8 cellular contexts compared by ENCODE assay signal in the genomic region with DNA sequence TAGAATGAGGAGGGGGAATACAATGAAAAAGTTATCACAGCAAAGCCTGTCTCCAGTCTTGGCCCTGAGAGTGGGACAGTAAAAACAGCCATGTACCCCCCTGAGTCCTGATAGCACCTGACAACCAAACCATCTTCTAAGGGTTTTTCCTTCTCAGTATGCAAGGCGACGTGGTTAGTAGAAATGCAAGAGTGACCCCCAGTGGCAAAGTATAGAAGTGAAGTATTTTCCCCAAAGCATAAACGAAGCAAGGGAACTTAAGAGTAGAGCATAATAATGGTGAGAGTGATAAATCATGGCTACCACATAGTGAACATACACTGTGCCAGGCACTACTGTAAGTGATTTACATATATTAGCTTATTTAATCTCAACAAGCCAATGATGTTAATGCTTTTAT. TPM values are rescaled to one million over a fixed set of nuclear protein-coding genes. Genes with fewer than 3 reads are reported as not detected.
A peak's percentile ranks its signal among the peaks of the same experiment; 100 is the strongest.
DNase-seq lines count a peak whose midpoint lies in the region; ATAC-seq, FAIRE-seq and TF ChIP-seq lines count a peak whose summit lies in the region.

No MANE protein-coding gene starts in this region.

- DNase-seq in D721Med (ENCODE audit: insufficient read length, low spot score) = peak; percentile 6
- peak; percentile 2 for DNase-seq in HS-5 (ENCODE audit: low read depth)
- DNase-seq in SK-N-SH = peak; percentile 18
- peak; percentile 68 for DNase-seq in hepatocyte (ENCODE audit: low spot score)
- no peak for DNase-seq in aorta
- no peak for DNase-seq in stimulated activated CD4-positive, alpha-beta T cell treated with anti-CD3 and anti-CD28 coated beads, Interleukin-4, amount 100 ng/mL, for 1 hour
- DNase-seq in NK-92 treated with Interleukin-12 subunit alpha and Interleukin-12 subunit beta, amount 100 ng/mL, for 24 hours (lab: John Stamatoyannopoulos, UW) = no peak

- H2AFZ ChIP-seq in SK-N-SH (ENCODE audit: low read depth) = no peak overlapping the region
- H2AFZ ChIP-seq in hepatocyte = no peak overlapping the region

- CTCF ChIA-PET in SK-N-SH (lab: Yijun Ruan, JAX) = interaction anchor here (0.6 kb wide), 1 partner anchor 233 kb away, joined by 3 read pairs; no protein-coding TSS in a partner anchor

- no peaks in the 10 kb centered on the region for H3K36me3 ChIP-seq in SK-N-SH (replicated peaks in 1 of 2; ENCODE audit: control insufficient read depth in 1 of 2, insufficient read depth in 2 of 2, low read length in 1 of 2)
- no peaks in the 10 kb centered on the region for H3K36me3 ChIP-seq in hepatocyte (replicated peaks; ENCODE audit: insufficient read depth, low read depth)
- H3K36me3 ChIP-seq in aorta (ENCODE audit: control insufficient read depth in 1 of 2, insufficient read depth in 2 of 2, low read length in 1 of 2) = no peaks in the 10 kb centered on the region

- H3K4me3 ChIP-seq in SK-N-SH (ENCODE audit: low read depth in 2 of 2, low read length in 1 of 2) (no peak overlapping the region), hepatocyte (no peak overlapping the region), aorta (ENCODE audit: low read length in 2 of 2) (no peak overlapping the region)

- H3K79me2 ChIP-seq in SK-N-SH (ENCODE audit: insufficient read depth) (no peaks in the 10 kb centered on the region), hepatocyte (no peaks in the 10 kb centered on the region)

- peak; percentile 61 for TF ChIP-seq RAD21 in SK-N-SH (IDR thresholded peaks at IDR 0.05; ENCODE audit: low read length)

- ATAC-seq in GM19035 (IDR thresholded peaks at IDR 0.05; ENCODE audit: unreplicated experiment) (peak; percentile 63), aorta (ENCODE audit: low FRiP score) (peak; percentile 36)

- H3K4me1 ChIP-seq in SK-N-SH (ENCODE audit: control insufficient read depth in 1 of 2, insufficient read depth in 2 of 2, low read depth in 1 of 2, low read length in 1 of 2) (no peaks in the 10 kb centered on the region), hepatocyte (ENCODE audit: insufficient read depth) (no peaks in the 10 kb centered on the region), aorta (ENCODE audit: control insufficient read depth in 1 of 2, insufficient read depth in 2 of 2, low read length in 2 of 2) (no peaks in the 10 kb centered on the region)

- no peak overlapping the region for H3K9ac ChIP-seq in SK-N-SH

- H4K20me1 ChIP-seq in SK-N-SH (ENCODE audit: insufficient read depth) (no peaks in the 10 kb centered on the region), hepatocyte (ENCODE audit: insufficient read depth, poor library complexity, severe bottlenecking) (no peaks in the 10 kb centered on the region)

- TF ChIP-seq CTCF in D721Med (IDR thresholded peaks at IDR 0.05; ENCODE audit: insufficient read depth, missing control alignments) = peak; percentile 35
- TF ChIP-seq CTCF in SK-N-SH (IDR thresholded peaks at IDR 0.05) = peak; percentile 71
- TF ChIP-seq CTCF in hepatocyte (IDR thresholded peaks at IDR 0.05; ENCODE audit: poor library complexity) = peak; percentile 71

- intact Hi-C loops in aorta (cut with DNase I) = no loop called here

- H3K27ac ChIP-seq in SK-N-SH (ENCODE audit: low read depth in 2 of 2, low read length in 1 of 2) = no peak overlapping the region
- H3K27ac ChIP-seq in hepatocyte = no peak overlapping the region
- H3K27ac ChIP-seq in aorta (ENCODE audit: low read depth in 1 of 2, low read length in 2 of 2) = no peak overlapping the region

- H3K27me3 ChIP-seq in SK-N-SH (ENCODE audit: insufficient read depth) (no peaks in the 10 kb centered on the region), hepatocyte (no peaks in the 10 kb centered on the region), aorta (ENCODE audit: control insufficient read depth in 1 of 2, insufficient read depth in 2 of 2, low read length in 1 of 2) (no peaks in the 10 kb centered on the region)

- no peaks in the 10 kb centered on the region for H3F3A ChIP-seq in SK-N-SH (replicated peaks; ENCODE audit: insufficient read depth)

- H3K4me2 ChIP-seq in SK-N-SH = no peak overlapping the region
- H3K4me2 ChIP-seq in hepatocyte = no peak overlapping the region

- FAIRE-seq in D721Med (lab: Jason Lieb, UNC) = no peak

- TF ChIP-seq EP300 in SK-N-SH (IDR thresholded peaks at IDR 0.05; ENCODE audit: borderline replicate concordance in 1 of 2, low read depth in 1 of 2, low read length in 1 of 2) = no peak

- WGBS in SK-N-SH (ENCODE audit: low lambda C conversion rate) = 0% methylated on average over 3 of the region's 3 CpGs
- WGBS in hepatocyte (ENCODE audit: low lambda C conversion rate, missing lambda C conversion rate) = 3% methylated on average over 3 of the region's 3 CpGs
- 0 to 2% methylated on average over 3 of the region's 3 CpGs for WGBS in aorta, 2 donors

- H3K9me3 ChIP-seq in SK-N-SH (no peaks in the 10 kb centered on the region), hepatocyte (ENCODE audit: low read depth) (no peaks in the 10 kb centered on the region), aorta (ENCODE audit: control insufficient read depth, low read length) (no peaks in the 10 kb centered on the region)

- POLR2A ChIA-PET in SK-N-SH (lab: Yijun Ruan, JAX) = no interaction called here

- H3K9me2 ChIP-seq in SK-N-SH (no peaks in the 10 kb centered on the region), hepatocyte (replicated peaks; ENCODE audit: insufficient read depth) (no peaks in the 10 kb centered on the region)

TF ChIP-seq in SK-N-SH, 30 proteins besides CTCF, POLR2A, EP300 and RAD21:
- TF ChIP-seq TEAD4 (IDR thresholded peaks at IDR 0.05; ENCODE audit: borderline replicate concordance, insufficient read depth) = no peak
- peak; percentile 19; the same call in 1 of the 2 replicates for TF ChIP-seq SMC3 (IDR thresholded peaks at IDR 0.05; ENCODE audit: low read depth, low read length)
- no peak for TF ChIP-seq IRF3 (IDR thresholded peaks at IDR 0.05; ENCODE audit: low read depth, low read length)
- TF ChIP-seq, protein P1, sequence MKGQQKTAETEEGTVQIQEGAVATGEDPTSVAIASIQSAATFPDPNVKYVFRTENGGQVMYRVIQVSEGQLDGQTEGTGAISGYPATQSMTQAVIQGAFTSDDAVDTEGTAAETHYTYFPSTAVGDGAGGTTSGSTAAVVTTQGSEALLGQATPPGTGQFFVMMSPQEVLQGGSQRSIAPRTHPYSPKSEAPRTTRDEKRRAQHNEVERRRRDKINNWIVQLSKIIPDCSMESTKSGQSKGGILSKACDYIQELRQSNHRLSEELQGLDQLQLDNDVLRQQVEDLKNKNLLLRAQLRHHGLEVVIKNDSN (IDR thresholded peaks at IDR 0.05; ENCODE audit: borderline replicate concordance, low read depth) = no peak
- TF ChIP-seq TCF12 (IDR thresholded peaks at IDR 0.05) = no peak

RNA-seq across cellular contexts. Expression of gene FAM47C, which starts 52.8 kb away (rescaled TPM):
- not detected in 2 replicates for polyA plus RNA-seq in SK-N-SH (2012; rRNA removed)
- not detected in 2 replicates for polyA plus RNA-seq in SK-N-SH (2012; cell fraction: cytosol; rRNA removed)
- not detected in 2 replicates for polyA plus RNA-seq in SK-N-SH (2012; cell fraction: nucleus; rRNA removed)
- not detected in 2 replicates for total RNA-seq in hepatocyte
- polyA plus RNA-seq in hepatocyte = not detected in 2 replicates
- not detected for total RNA-seq in aorta
- not detected for polyA plus RNA-seq in aorta

Comparison
In these comparisons a context has a peak if more than half of its experiments do, and no peak if none do; other contexts are left out.
1. DNase-seq: peak in D721Med (single experiment), HS-5 (single experiment), SK-N-SH (single experiment) and hepatocyte (single experiment); none in aorta (0 of 2), stimulated activated CD4-positive, alpha-beta T cell treated with anti-CD3 and anti-CD28 coated beads, Interleukin-4, amount 100 ng/mL, for 1 hour (single experiment) and NK-92 treated with Interleukin-12 subunit alpha and Interleukin-12 subunit beta, amount 100 ng/mL, for 24 hours (single experiment).
2. Peak in every context shown above with its lines, with median percentiles within 50 percentile points of each other: CTCF ChIP-seq.